In genomic region chrX:140510306-140510676, GRCh38 we compare ENCODE assay signal across 16 cellular contexts. TPM values are rescaled to one million over a fixed set of nuclear protein-coding genes. Genes with fewer than 3 reads are reported as not detected.
DNase-seq lines count a peak whose midpoint lies in the region; ATAC-seq and TF ChIP-seq lines count a peak whose summit lies in the region.
"Had no signal": no experiment of that assay in that cellular context is flagged by ENCODE, and none has a peak within 500 bp of the region (broad histone marks: within the 10 kb centered on the region; RNA-seq: fewer than 3 reads in every experiment).

No MANE protein-coding gene starts in this region.

- H3K4ac ChIP-seq in neuronal stem cell (ENCODE audit: low read length), result no peak overlapping the region

- no peak overlapping the region for H3K18ac ChIP-seq in neuronal stem cell (ENCODE audit: low read length)

- no peak overlapping the region for H2AFZ ChIP-seq in neuronal stem cell (ENCODE audit: low read length)

- POLR2A ChIA-PET in WTC11 (lab: Charles Lee), result no interaction called here

- H3K27me3 ChIP-seq in iPS-15b (ENCODE audit: control insufficient read depth, insufficient read depth, low read length) (peaks cover 70% of the 10 kb centered on the region), neuronal stem cell (ENCODE audit: control insufficient read depth in 3 of 3, insufficient read depth in 3 of 3, low read depth in 1 of 3, low read length in 3 of 3) (peaks cover 3 to 71% (median 29%) of the 10 kb centered on the region in 3 experiments), right lobe of liver (peaks cover 0 to 52% of the 10 kb centered on the region in 2 donors)

- H4K91ac ChIP-seq in neuronal stem cell (ENCODE audit: low read depth, low read length, poor library complexity), result no peak overlapping the region

- H3K36me3 ChIP-seq in iPS-15b (ENCODE audit: control insufficient read depth, insufficient read depth, low read length), result no peaks in the 10 kb centered on the region
- H3K36me3 ChIP-seq in neuronal stem cell (replicated peaks in 1 of 2; ENCODE audit: control insufficient read depth in 2 of 2, insufficient read depth in 2 of 2, low read length in 2 of 2), result no peaks in the 10 kb centered on the region
- H3K36me3 ChIP-seq in right lobe of liver, result no peaks in the 10 kb centered on the region
- H3K36me3 ChIP-seq: BLaER1 had no signal

- no peaks in the 10 kb centered on the region for H3K9me3 Mint-ChIP-seq in WTC11
- H3K9me3 Mint-ChIP-seq: CD8-positive, alpha-beta T cell had no signal

- no peak overlapping the region for H3K27ac Mint-ChIP-seq in WTC11
- H3K27ac Mint-ChIP-seq: CD8-positive, alpha-beta T cell had no signal

- H3K79me1 ChIP-seq in neuronal stem cell (ENCODE audit: low read depth, low read length), result no peaks in the 10 kb centered on the region

- H3K4me3 Mint-ChIP-seq in WTC11, result peak overlapping the region; percentile 76
- H3K4me3 Mint-ChIP-seq: CD8-positive, alpha-beta T cell had no signal

- no peak for TF ChIP-seq CTCF in GM13976 (IDR thresholded peaks at IDR 0.05; ENCODE audit: borderline replicate concordance, control extremely low read depth, extremely low read depth, insufficient read depth, missing control alignments)
- TF ChIP-seq CTCF in WTC11 (IDR thresholded peaks at IDR 0.05), result no peak
- TF ChIP-seq CTCF in right lobe of liver (IDR thresholded peaks at IDR 0.05), result no peak

- peaks cover 10% of the 10 kb centered on the region for H3K4me1 ChIP-seq in iPS-15b (ENCODE audit: control insufficient read depth, insufficient read depth, low read length)
- H3K4me1 ChIP-seq in neuronal stem cell (ENCODE audit: control insufficient read depth in 2 of 2, insufficient read depth in 1 of 2, low read depth in 1 of 2, low read length in 2 of 2), result peaks cover 8 to 10% of the 10 kb centered on the region in 2 donors
- no peaks in the 10 kb centered on the region for H3K4me1 ChIP-seq in right lobe of liver
- H3K4me1 ChIP-seq: BLaER1 had no signal

- H2AK5ac ChIP-seq in neuronal stem cell (ENCODE audit: low read depth, low read length), result no peak overlapping the region

- H3K9ac ChIP-seq in iPS-15b (ENCODE audit: low read depth, low read length) (no peak overlapping the region), neuronal stem cell (ENCODE audit: low read depth, low read length, poor library complexity) (no peak overlapping the region)
- H3K9ac ChIP-seq: BLaER1 had no signal

- H3K9me3 ChIP-seq in iPS-15b (ENCODE audit: control insufficient read depth, insufficient read depth, low read length), result no peaks in the 10 kb centered on the region
- H3K9me3 ChIP-seq in neuronal stem cell (replicated peaks in 1 of 2; ENCODE audit: control insufficient read depth in 2 of 2, insufficient read depth in 1 of 2, low read depth in 1 of 2, low read length in 2 of 2), result no peaks in the 10 kb centered on the region
- no peaks in the 10 kb centered on the region for H3K9me3 ChIP-seq in right lobe of liver

- intact Hi-C loops in right lobe of liver (cut with DNase I), result no loop called here

- no peak overlapping the region for H2BK15ac ChIP-seq in neuronal stem cell (ENCODE audit: low read length)

- CTCF ChIA-PET in WTC11 (lab: Charles Lee), result interaction anchor here (0.7 to 1.5 kb wide), 8 partner anchors 15 to 475 kb away, joined by 3 to 6 read pairs (median 4); no protein-coding TSS in a partner anchor

- H3K27ac ChIP-seq in neuronal stem cell (replicated peaks; ENCODE audit: low read length), result no peak overlapping the region
- H3K27ac ChIP-seq in right lobe of liver, result no peak overlapping the region
- H3K27ac ChIP-seq: BLaER1, RWPE1 had no signal

- H3K4me2 ChIP-seq in neuronal stem cell (ENCODE audit: insufficient read depth, low read length, poor library complexity, severe bottlenecking), result peak overlapping the region; percentile 40
- H3K4me2 ChIP-seq: BLaER1 had no signal

- no peak for ATAC-seq in WTC11
- ATAC-seq in right lobe of liver, result no peak
- ATAC-seq: CD8-positive, alpha-beta T cell had no signal

- peaks cover 69% of the 10 kb centered on the region for H3K27me3 Mint-ChIP-seq in WTC11 (ENCODE audit: low read depth)

- H2BK12ac ChIP-seq in neuronal stem cell (ENCODE audit: low read length), result no peak overlapping the region

- no CpG with 5 or more reads among the region's 12 CpGs for WGBS in neuronal stem cell (ENCODE audit: extremely low coverage in 2 of 2, insufficient read length in 2 of 2, insufficient replicate concordance in 1 of 2), 2 donors
- WGBS in right lobe of liver (ENCODE audit: insufficient coverage, low coverage, low lambda C conversion rate, missing lambda C conversion rate), result 18% methylated on average over 12 of the region's 12 CpGs

- no peak overlapping the region for H4K8ac ChIP-seq in neuronal stem cell (ENCODE audit: low read depth, low read length)

- H3K36me3 Mint-ChIP-seq in WTC11, result no peaks in the 10 kb centered on the region
- H3K36me3 Mint-ChIP-seq: CD8-positive, alpha-beta T cell had no signal

- H2BK120ac ChIP-seq in neuronal stem cell (ENCODE audit: low read depth, low read length), result no peak overlapping the region

- no peak for TF ChIP-seq POLR2A in right lobe of liver (IDR thresholded peaks at IDR 0.05)

- peaks cover 26% of the 10 kb centered on the region for H3K4me1 Mint-ChIP-seq in WTC11

- no peak overlapping the region for H3K14ac ChIP-seq in neuronal stem cell (ENCODE audit: low read length)

- no peak overlapping the region for H2BK5ac ChIP-seq in neuronal stem cell (ENCODE audit: low read length)

- in situ Hi-C loops in GM13976 (cut with MboI; ENCODE audit: low sequenced_read_pairs, unreplicated experiment), result no loop called here

- DNase-seq in GM13976 (ENCODE audit: low spot score), result peak; percentile 9
- DNase-seq in WTC11 (ENCODE audit: low spot score), result no peak
- no peak for DNase-seq in neuronal stem cell (ENCODE audit: low spot score)
- DNase-seq in HPDE6-E6E7 (ENCODE audit: extremely low spot score), result no peak
- no peak for DNase-seq in right lobe of liver
- DNase-seq in kidney glomerular epithelial cell (lab: John Stamatoyannopoulos, UW), result no peak
- DNase-seq: CD8-positive, alpha-beta T cell; NCI-H1105 treated with DMSO at 0.1 percent for 48 hours; NCI-H187; NCI-H2171; NCI-H446; NCI-H69 had no signal

- H3K4me3 ChIP-seq in iPS-15b (ENCODE audit: low read depth, low read length) (peak overlapping the region; percentile 51), neuronal stem cell (ENCODE audit: low read length in 2 of 2) (no peak overlapping the region), right lobe of liver (no peak overlapping the region)
- H3K4me3 ChIP-seq: BLaER1 had no signal

- no peak overlapping the region for H3K23ac ChIP-seq in neuronal stem cell (ENCODE audit: low read depth, low read length, poor library complexity)

TF ChIP-seq in WTC11, 78 proteins besides CTCF, POLR2A, EP300 and RAD21:
- TF ChIP-seq ZNF317 (CRISPR knock-in tag; IDR thresholded peaks at IDR 0.05; ENCODE audit: borderline replicate concordance, low read depth) (no peak), OVOL2 (CRISPR knock-in tag; IDR thresholded peaks at IDR 0.05; ENCODE audit: borderline replicate concordance) (no peak), RELA (CRISPR knock-in tag; IDR thresholded peaks at IDR 0.05; ENCODE audit: borderline replicate concordance) (no peak), ZNF425 (CRISPR knock-in tag; conservative IDR thresholded peaks at IDR 0.05) (no peak), EMX1 (CRISPR knock-in tag; IDR thresholded peaks at IDR 0.05) (no peak), ZNF121 (CRISPR knock-in tag; IDR thresholded peaks at IDR 0.05) (no peak), JAZF1 (CRISPR knock-in tag; IDR thresholded peaks at IDR 0.05) (no peak)

RNA-seq across cellular contexts. Expression of gene SOX3, which starts 5.4 kb away (rescaled TPM):
- total RNA-seq in WTC11 (2021), result 16.3 to 19.8 TPM (median 19.5 TPM) in 3 replicates
- 42.7 TPM for polyA plus RNA-seq in neuronal stem cell (2013, experiment 1 of 2)
- 42.1 TPM for polyA plus RNA-seq in neuronal stem cell (2013, experiment 2 of 2)
- not detected for total RNA-seq in right lobe of liver
- total RNA-seq: CD8-positive, alpha-beta T cell; HT1080 had no signal

Comparison
In these comparisons a context has a peak if more than half of its experiments do, and no peak if none do; other contexts are left out.
1. RNA of gene SOX3, which starts 5.4 kb away (total RNA-seq): 16.3 to 19.8 TPM in WTC11; not detected in right lobe of liver; every median in the first group is over 10 times any median in the second.